Comparison of ENCODE assay signal across 20 cellular contexts in the genomic region with DNA sequence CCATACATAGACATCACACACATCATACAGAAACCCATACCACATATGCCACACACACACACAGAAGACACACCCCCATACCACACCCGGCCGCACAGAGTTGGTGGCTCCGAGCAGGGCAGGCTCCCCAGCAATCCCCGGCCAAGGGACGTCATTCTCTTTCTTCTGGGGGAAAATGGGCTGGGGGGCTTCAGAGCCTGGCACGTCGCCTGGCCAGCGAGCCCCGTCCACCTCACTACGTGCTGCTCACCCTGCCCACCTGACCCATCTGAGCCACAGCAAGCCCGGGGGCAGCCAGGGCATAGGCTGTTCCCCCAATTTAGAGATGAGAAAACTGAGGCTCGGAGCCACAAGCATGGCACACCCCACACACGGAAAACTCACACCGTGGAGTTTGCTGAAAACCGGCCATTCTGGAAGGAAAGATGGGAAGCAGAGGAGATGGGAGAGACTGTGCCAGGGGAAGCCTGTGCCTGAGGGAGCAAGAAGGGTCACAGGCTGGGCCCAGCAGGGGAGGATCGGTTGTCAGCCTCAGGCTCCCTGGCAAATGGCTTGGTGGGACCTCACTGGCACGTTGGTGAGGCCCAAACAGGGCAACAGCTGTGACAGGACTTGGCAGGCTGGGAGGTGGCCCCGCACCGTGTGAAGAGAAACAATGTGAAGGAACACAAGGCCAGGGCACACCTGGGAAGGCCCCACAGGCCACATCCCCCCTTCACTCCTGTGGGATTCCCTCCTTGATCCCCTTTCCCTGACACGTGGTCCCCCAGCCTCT.
DNase-seq lines count a peak whose midpoint lies in the region; ATAC-seq and TF ChIP-seq lines count a peak whose summit lies in the region.
"Had no signal": no experiment of that assay in that cellular context is flagged by ENCODE, and none has a peak within 500 bp of the region (broad histone marks: within the 10 kb centered on the region; RNA-seq: fewer than 3 reads in every experiment).

No MANE protein-coding gene starts in this region.

- no peaks in the 10 kb centered on the region for H3K9me3 ChIP-seq in upper lobe of right lung
- H3K9me3 ChIP-seq: Caco-2, Peyer's patch, SJCRH30 had no signal

- H3K27ac ChIP-seq in mesendoderm (ENCODE audit: low read depth, low read length) (no peak overlapping the region), upper lobe of right lung (no peak overlapping the region)
- H3K27ac ChIP-seq: HL-60, Peyer's patch, SJCRH30 had no signal

- H3K36me3 ChIP-seq in mesendoderm (ENCODE audit: control insufficient read depth, insufficient read depth, low read length) (no peaks in the 10 kb centered on the region), upper lobe of right lung (no peaks in the 10 kb centered on the region)
- H3K36me3 ChIP-seq: Peyer's patch, SJCRH30 had no signal

- H3K4me2 ChIP-seq in mesendoderm (ENCODE audit: low read length), result no peak overlapping the region

- ATAC-seq in upper lobe of right lung (no peak), HG03159 (IDR thresholded peaks at IDR 0.05; ENCODE audit: unreplicated experiment) (no peak)
- ATAC-seq: HepG2 had no signal

- H3K79me2 ChIP-seq in mesendoderm (ENCODE audit: control insufficient read depth, insufficient read depth, low read length), result no peaks in the 10 kb centered on the region

- no peak overlapping the region for H3K18ac ChIP-seq in mesendoderm (ENCODE audit: low read length)

- peak overlapping the region; percentile 68 for H2AK5ac ChIP-seq in mesendoderm (ENCODE audit: low read length)

- peaks cover 4% of the 10 kb centered on the region for H3K79me1 ChIP-seq in mesendoderm (ENCODE audit: low read length)

- H3K27me3 Mint-ChIP-seq in activated naive CD4-positive, alpha-beta T cell treated with anti-CD3 and anti-CD28 coated beads, Interleukin-2, amount 10 ng/mL, durations not matched to agents 7 days and 5 days, result peaks cover 6% of the 10 kb centered on the region
- H3K27me3 Mint-ChIP-seq: CD4-positive, alpha-beta T cell had no signal

- H3K9ac ChIP-seq in mesendoderm (ENCODE audit: low read length), result no peak overlapping the region

- H3K27me3 ChIP-seq in mesendoderm (ENCODE audit: insufficient read depth, low read length, poor library complexity) (no peaks in the 10 kb centered on the region), upper lobe of right lung (no peaks in the 10 kb centered on the region)
- H3K27me3 ChIP-seq: Peyer's patch, SJCRH30 had no signal

- no peak overlapping the region for H3K23ac ChIP-seq in mesendoderm (ENCODE audit: low read length)

- H3K27ac Mint-ChIP-seq in activated naive CD4-positive, alpha-beta T cell treated with anti-CD3 and anti-CD28 coated beads, Interleukin-2, amount 10 ng/mL, durations not matched to agents 7 days and 5 days, result no peak overlapping the region
- H3K27ac Mint-ChIP-seq: CD4-positive, alpha-beta T cell had no signal

- no peak overlapping the region for H2BK15ac ChIP-seq in mesendoderm (replicated peaks; ENCODE audit: low read depth)

- H3K9me3 Mint-ChIP-seq in activated naive CD4-positive, alpha-beta T cell treated with anti-CD3 and anti-CD28 coated beads, Interleukin-2, amount 10 ng/mL, durations not matched to agents 7 days and 5 days, result no peaks in the 10 kb centered on the region
- H3K9me3 Mint-ChIP-seq: CD4-positive, alpha-beta T cell had no signal

- no peaks in the 10 kb centered on the region for H3K36me3 Mint-ChIP-seq in activated naive CD4-positive, alpha-beta T cell treated with anti-CD3 and anti-CD28 coated beads, Interleukin-2, amount 10 ng/mL, durations not matched to agents 7 days and 5 days

- H3K56ac ChIP-seq in mesendoderm (ENCODE audit: low read length), result peak overlapping the region; percentile 30

- no peak overlapping the region for H2BK120ac ChIP-seq in mesendoderm (ENCODE audit: low read depth, low read length)

- no CpG with 5 or more reads among the region's 20 CpGs for WGBS in mesendoderm (ENCODE audit: extremely low coverage, insufficient coverage, low lambda C conversion rate)

- no peaks in the 10 kb centered on the region for H3K4me1 Mint-ChIP-seq in activated naive CD4-positive, alpha-beta T cell treated with anti-CD3 and anti-CD28 coated beads, Interleukin-2, amount 10 ng/mL, durations not matched to agents 7 days and 5 days

- H3K4ac ChIP-seq in mesendoderm (ENCODE audit: low read depth, low read length), result no peak overlapping the region

- TF ChIP-seq CTCF in upper lobe of right lung (IDR thresholded peaks at IDR 0.05), result no peak

- H4K5ac ChIP-seq in mesendoderm (ENCODE audit: low read length), result no peak overlapping the region

- H3K4me1 ChIP-seq in mesendoderm (ENCODE audit: control insufficient read depth, low read depth, low read length), result no peaks in the 10 kb centered on the region
- H3K4me1 ChIP-seq in upper lobe of right lung, result no peaks in the 10 kb centered on the region
- H3K4me1 ChIP-seq: Caco-2, Peyer's patch, SJCRH30 had no signal

- no peak overlapping the region for H3K4me3 Mint-ChIP-seq in activated naive CD4-positive, alpha-beta T cell treated with anti-CD3 and anti-CD28 coated beads, Interleukin-2, amount 10 ng/mL, durations not matched to agents 7 days and 5 days
- H3K4me3 Mint-ChIP-seq: CD4-positive, alpha-beta T cell had no signal

- H2BK5ac ChIP-seq in mesendoderm (ENCODE audit: low read length), result no peak overlapping the region

- CTCF ChIA-PET in activated naive CD4-positive, alpha-beta T cell treated with anti-CD3 and anti-CD28 coated beads, Interleukin-2, amount 10 ng/mL, durations not matched to agents 7 days and 5 days (lab: Charles Lee), result no interaction called here

- peak; percentile 14 for DNase-seq in activated naive CD4-positive, alpha-beta T cell treated with anti-CD3 and anti-CD28 coated beads, Interleukin-2, amount 10 ng/mL, durations not matched to agents 7 days and 5 days
- no peak for DNase-seq in activated naive CD4-positive, alpha-beta T cell treated with Interleukin-2 at 50 U/mL for 16 hours
- peak; percentile 51 for DNase-seq in NCI-H69 (lab: John Stamatoyannopoulos, UW)
- no peak for DNase-seq in mesendoderm
- peak; percentile 41 for DNase-seq in upper lobe of right lung
- no peak for DNase-seq in amygdala (lab: John Stamatoyannopoulos, UW)
- DNase-seq: Caco-2; CD4-positive, alpha-beta T cell; DMS79; KBM-7; MM.1S; NCI-H1048; NCI-H1417 treated with DMSO at 0.1 percent for 48 hours; NCI-H1930; NCI-H774; SJCRH30 had no signal

- H3K4me3 ChIP-seq in mesendoderm (ENCODE audit: low read length), result no peak overlapping the region
- H3K4me3 ChIP-seq in upper lobe of right lung, result no peak overlapping the region
- H3K4me3 ChIP-seq: Peyer's patch, SJCRH30 had no signal

- intact Hi-C loops in upper lobe of right lung (cut with DNase I), result no loop called here

- no peak overlapping the region for H4K8ac ChIP-seq in mesendoderm (ENCODE audit: low read depth, low read length)

Comparison
In these comparisons a context has a peak if more than half of its experiments do, and no peak if none do; other contexts are left out.
1. DNase-seq: peak in activated naive CD4-positive, alpha-beta T cell treated with anti-CD3 and anti-CD28 coated beads, Interleukin-2, amount 10 ng/mL, durations not matched to agents 7 days and 5 days (single experiment), NCI-H69 (single experiment) and upper lobe of right lung (single experiment); none in activated naive CD4-positive, alpha-beta T cell treated with Interleukin-2 at 50 U/mL for 16 hours (single experiment), mesendoderm (single experiment) and amygdala (0 of 56).